ENCODE assay signal across 29 cellular contexts in the genomic region with DNA sequence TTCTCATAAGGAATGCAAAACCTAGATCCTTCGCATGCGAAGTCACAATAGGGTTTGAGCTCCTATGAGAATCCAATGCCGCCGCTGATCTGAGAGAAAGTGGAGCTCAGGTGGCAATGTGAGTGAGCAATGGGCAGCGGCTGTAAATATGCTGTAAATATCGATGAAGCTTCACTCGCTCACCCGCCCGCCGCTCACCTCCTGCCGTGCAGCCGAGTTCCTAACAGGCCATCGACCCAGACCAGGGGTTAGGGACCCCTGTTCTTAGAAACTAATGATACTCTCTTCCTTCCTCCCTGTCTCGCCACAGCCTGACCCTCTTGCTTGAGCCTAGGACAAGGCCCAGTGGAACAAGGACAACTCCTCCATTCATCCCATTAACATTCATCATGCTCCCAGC.
"Had no signal": no experiment of that assay in that cellular context is flagged by ENCODE, and none has a peak within 500 bp of the region (broad histone marks: within the 10 kb centered on the region; RNA-seq: fewer than 3 reads in every experiment).

No MANE protein-coding gene starts in this region.

- H3K27ac ChIP-seq: adrenal gland, brain microvascular endothelial cell, SJSA1 had no signal

- H3K4me3 Mint-ChIP-seq: activated CD4-positive, alpha-beta T cell treated with anti-CD3 and anti-CD28 coated beads, Interleukin-2, amount 10 ng/mL, durations not matched to agents 24 days and 14 days; activated CD8-positive, alpha-beta T cell treated with anti-CD3 and anti-CD28 coated beads, Interleukin-2, amount 10 ng/mL, durations not matched to agents 7 days and 5 days; activated naive CD4-positive, alpha-beta T cell treated with anti-CD3 and anti-CD28 coated beads, Interleukin-2, amount 50 U/mL, for 24 hours; activated naive CD8-positive, alpha-beta T cell treated with anti-CD3 and anti-CD28 coated beads, Interleukin-2, amount 10 ng/mL, durations not matched to agents 7 days and 5 days; activated T-cell treated with anti-CD3 and anti-CD28 coated beads, Interleukin-2, amount 50 U/mL, for 24 hours; IgD-negative memory B cell; T-helper 1 cell treated with Interleukin-12 subunit alpha and Interleukin-12 subunit beta and Interleukin-4 antibody, amounts not matched to agents 30 μg/mL and 1 μg/mL, for 36 hours; T-helper 2 cell treated with Interferon-gamma antibody and Interleukin-4, amounts not matched to agents 5 μg/mL and 100 μg/mL, for 36 hours had no signal

- H3K9me3 ChIP-seq: adrenal gland, MG63, SJSA1, SK-N-SH had no signal

- H3K4me2 ChIP-seq: SK-N-SH had no signal

- ATAC-seq: activated CD8-positive, alpha-beta T cell treated with anti-CD3 and anti-CD28 coated beads, Interleukin-2, amount 10 ng/mL, durations not matched to agents 7 days and 5 days; Panc1 had no signal

- H3K27me3 ChIP-seq: adrenal gland, brain microvascular endothelial cell, MG63, SJSA1 had no signal

- FAIRE-seq: TTC549 had no signal

- H3K9ac ChIP-seq: SK-N-SH had no signal

- H3K9me3 Mint-ChIP-seq: activated CD4-positive, alpha-beta T cell treated with anti-CD3 and anti-CD28 coated beads, Interleukin-2, amount 10 ng/mL, durations not matched to agents 24 days and 14 days; activated naive CD4-positive, alpha-beta T cell treated with anti-CD3 and anti-CD28 coated beads, Interleukin-2, amount 50 U/mL, for 24 hours; activated naive CD8-positive, alpha-beta T cell treated with anti-CD3 and anti-CD28 coated beads, Interleukin-2, amount 10 ng/mL, durations not matched to agents 7 days and 5 days; activated T-cell treated with anti-CD3 and anti-CD28 coated beads, Interleukin-2, amount 50 U/mL, for 24 hours; activated T-helper 2 cell treated with anti-CD3 and anti-CD28 coated beads, Interferon-gamma antibody, Interleukin-2, Interleukin-4, amounts not matched to agents 10 μg/mL and 5 μg/mL and 100 μg/mL, durations not matched to agents 14 hours and 24 hours and 36 hours; T-helper 1 cell treated with Interleukin-12 subunit alpha and Interleukin-12 subunit beta and Interleukin-4 antibody, amounts not matched to agents 30 μg/mL and 1 μg/mL, for 36 hours; T-helper 2 cell treated with Interferon-gamma antibody and Interleukin-4, amounts not matched to agents 5 μg/mL and 100 μg/mL, for 36 hours had no signal

- H3K27ac Mint-ChIP-seq: activated CD4-positive, alpha-beta T cell treated with anti-CD3 and anti-CD28 coated beads, Interleukin-2, amount 10 ng/mL, durations not matched to agents 24 days and 14 days; activated CD8-positive, alpha-beta T cell treated with anti-CD3 and anti-CD28 coated beads, Interleukin-2, amount 10 ng/mL, durations not matched to agents 7 days and 5 days; activated naive CD4-positive, alpha-beta T cell treated with anti-CD3 and anti-CD28 coated beads, Interleukin-2, amount 50 U/mL, for 24 hours; activated naive CD8-positive, alpha-beta T cell treated with anti-CD3 and anti-CD28 coated beads, Interleukin-2, amount 10 ng/mL, durations not matched to agents 7 days and 5 days; activated T-cell treated with anti-CD3 and anti-CD28 coated beads, Interleukin-2, amount 50 U/mL, for 24 hours; activated T-helper 2 cell treated with anti-CD3 and anti-CD28 coated beads, Interferon-gamma antibody, Interleukin-2, Interleukin-4, amounts not matched to agents 10 μg/mL and 5 μg/mL and 100 μg/mL, durations not matched to agents 14 hours and 24 hours and 36 hours; IgD-negative memory B cell; T-helper 1 cell treated with Interleukin-12 subunit alpha and Interleukin-12 subunit beta and Interleukin-4 antibody, amounts not matched to agents 30 μg/mL and 1 μg/mL, for 36 hours; T-helper 2 cell treated with Interferon-gamma antibody and Interleukin-4, amounts not matched to agents 5 μg/mL and 100 μg/mL, for 36 hours had no signal

- H3K4me3 ChIP-seq: adrenal gland, MG63, SJSA1 had no signal

- DNase-seq: activated CD4-positive, alpha-beta T cell treated with anti-CD3 and anti-CD28 coated beads, Interleukin-2, amount 10 ng/mL, durations not matched to agents 24 days and 14 days; activated CD4-positive, alpha-beta T cell treated with anti-CD3 and anti-CD28 coated beads, Interleukin-2, amount 50 U/mL, for 4 hours; activated CD8-positive, alpha-beta T cell treated with anti-CD3 and anti-CD28 coated beads, Interleukin-2, amount 10 ng/mL, durations not matched to agents 7 days and 5 days; activated gamma-delta T cell; activated naive CD4-positive, alpha-beta T cell treated with Interleukin-2 at 50 U/mL for 16 hours; activated naive CD8-positive, alpha-beta T cell treated with anti-CD3 and anti-CD28 coated beads, Interleukin-2, amount 10 ng/mL, durations not matched to agents 7 days and 5 days; activated T-cell treated with anti-CD3 and anti-CD28 coated beads, Interleukin-2, amount 50 U/mL, for 24 hours; adrenal gland; brain microvascular endothelial cell; Karpas-422; KBM-7; MG63; NCI-H1048; NCI-H1105 treated with DMSO at 0.1 percent for 48 hours; NCI-H1436; NCI-H1694 treated with DMSO at 0.1 percent for 48 hours; NCI-H2029; NCI-H345; NCI-H524 treated with DMSO at 0.1 percent for 48 hours; SHP77 treated with DMSO at 0.1 percent for 48 hours; SK-N-SH had no signal

- H3K27me3 Mint-ChIP-seq: activated naive CD4-positive, alpha-beta T cell treated with anti-CD3 and anti-CD28 coated beads, Interleukin-2, amount 50 U/mL, for 24 hours; activated T-cell treated with anti-CD3 and anti-CD28 coated beads, Interleukin-2, amount 50 U/mL, for 24 hours had no signal

- H3K36me3 Mint-ChIP-seq: activated naive CD4-positive, alpha-beta T cell treated with anti-CD3 and anti-CD28 coated beads, Interleukin-2, amount 50 U/mL, for 24 hours; activated naive CD8-positive, alpha-beta T cell treated with anti-CD3 and anti-CD28 coated beads, Interleukin-2, amount 10 ng/mL, durations not matched to agents 7 days and 5 days; IgD-negative memory B cell had no signal

- H3K36me3 ChIP-seq: adrenal gland, brain microvascular endothelial cell, MG63, SJSA1 had no signal
